Comparison of ENCODE assay signal across 8 cellular contexts in the genomic region with DNA sequence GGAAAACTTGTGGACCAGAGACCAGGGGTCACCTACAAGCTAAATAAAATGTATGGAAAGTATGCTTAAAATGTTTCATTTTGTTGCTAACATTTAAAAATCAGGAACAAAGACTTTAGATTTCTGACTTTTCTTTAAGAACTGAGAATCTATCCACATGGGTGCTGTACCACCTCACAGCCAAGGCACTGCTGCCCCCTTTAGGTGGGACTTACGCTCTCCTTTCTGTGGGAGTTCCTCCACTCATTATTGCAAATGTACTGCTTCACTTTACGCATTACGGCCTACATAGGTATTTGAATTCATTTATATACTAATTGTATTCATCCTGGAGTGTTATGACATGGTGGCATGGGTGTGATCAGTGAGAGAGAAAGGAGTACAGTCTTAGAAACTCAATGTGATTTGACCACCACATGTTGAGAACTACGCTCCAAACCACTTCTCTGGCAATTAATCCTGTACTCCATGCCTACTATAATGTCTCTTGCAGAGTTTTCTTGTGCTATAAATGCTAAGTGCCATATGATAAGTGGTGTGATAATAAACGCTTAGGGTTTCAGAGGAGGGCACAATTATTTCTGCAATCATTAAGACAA. TPM values are rescaled to one million over a fixed set of nuclear protein-coding genes. Genes with fewer than 3 reads are reported as not detected.
DNase-seq lines count a peak whose midpoint lies in the region; ATAC-seq, FAIRE-seq and TF ChIP-seq lines count a peak whose summit lies in the region.

No MANE protein-coding gene starts in this region.

- H3K36me3 ChIP-seq in keratinocyte (ENCODE audit: control insufficient read depth in 2 of 2, extremely low read depth in 1 of 2, insufficient read depth in 2 of 2, low read length in 2 of 2), result no peaks in the 10 kb centered on the region

- H3K9me3 ChIP-seq in keratinocyte (ENCODE audit: control insufficient read depth, low read depth, low read length), result no peaks in the 10 kb centered on the region

- no peak overlapping the region for H3K4me3 ChIP-seq in keratinocyte (ENCODE audit: control insufficient read depth in 2 of 3, extremely low read depth in 1 of 3, insufficient read depth in 2 of 3, low read depth in 1 of 3, low read length in 3 of 3)

- peak; percentile 16 to 20 for DNase-seq in activated CD8-positive, alpha-beta memory T cell treated with anti-CD3 and anti-CD28 coated beads for 1 hour (ENCODE audit: extremely low read depth in 1 of 2, low read depth in 1 of 2)
- no peak for DNase-seq in activated CD8-positive, alpha-beta memory T cell treated with anti-CD3 and anti-CD28 coated beads for 24 hours
- DNase-seq in RKO (ENCODE audit: low spot score) (peak; percentile 39), keratinocyte (ENCODE audit: low read depth, low spot score) (no peak), GM19239 (ENCODE audit: insufficient read length, low spot score) (no peak)
- peak; percentile 40 for DNase-seq in activated naive CD8-positive, alpha-beta T cell treated with anti-CD3 and anti-CD28 coated beads, Interleukin-2, amount 10 ng/mL, durations not matched to agents 7 days and 5 days
- DNase-seq in stimulated activated CD8-positive, alpha-beta memory T cell treated with anti-CD3 and anti-CD28 coated beads, Interleukin-15, amount 100 ng/mL, for 48 hours (ENCODE audit: low read depth in 2 of 2), result peak; percentile 8 to 18

- H3K27ac ChIP-seq in keratinocyte (ENCODE audit: control insufficient read depth, insufficient read depth, low read length), result no peak overlapping the region

- no peaks in the 10 kb centered on the region for H3K4me1 ChIP-seq in keratinocyte (ENCODE audit: control insufficient read depth, extremely low read depth, insufficient read depth, low read length)

- H3K27me3 ChIP-seq in keratinocyte (ENCODE audit: control insufficient read depth, extremely low read depth, insufficient read depth, low read length), result no peaks in the 10 kb centered on the region

- H3K4me3 Mint-ChIP-seq in activated naive CD8-positive, alpha-beta T cell treated with anti-CD3 and anti-CD28 coated beads, Interleukin-2, amount 10 ng/mL, durations not matched to agents 7 days and 5 days, result no peak overlapping the region

- no peak overlapping the region for H2AFZ ChIP-seq in keratinocyte (ENCODE audit: control insufficient read depth, low read length)

- no peaks in the 10 kb centered on the region for H4K20me1 ChIP-seq in keratinocyte (ENCODE audit: control insufficient read depth, extremely low read depth, insufficient read depth, low read length)

- no peak for FAIRE-seq in keratinocyte (lab: Jason Lieb, UNC)
- FAIRE-seq in GM19239 (lab: Jason Lieb, UNC), result no peak

- H3K4me2 ChIP-seq in keratinocyte (ENCODE audit: control insufficient read depth, extremely low read depth, insufficient read depth, low read depth, low read length), result no peak overlapping the region

- peak; percentile 37 to 79 (median 63) for TF ChIP-seq CTCF in keratinocyte (optimal IDR thresholded peaks at IDR 0.05 in 1 of 3, IDR thresholded peaks at IDR 0.05 in 1 of 3, conservative IDR thresholded peaks at IDR 0.05 in 1 of 3; ENCODE audit: extremely low read depth in 1 of 3, insufficient read depth in 2 of 3, low read length in 3 of 3)

- H3K79me2 ChIP-seq in keratinocyte (ENCODE audit: control insufficient read depth, insufficient read depth, low read length), result no peaks in the 10 kb centered on the region

- no peaks in the 10 kb centered on the region for H3K9me3 Mint-ChIP-seq in activated naive CD8-positive, alpha-beta T cell treated with anti-CD3 and anti-CD28 coated beads, Interleukin-2, amount 10 ng/mL, durations not matched to agents 7 days and 5 days

- no peaks in the 10 kb centered on the region for H3K9me1 ChIP-seq in keratinocyte (ENCODE audit: control insufficient read depth, extremely low read depth, insufficient read depth, low read length)

- peaks cover 7% of the 10 kb centered on the region for H3K27me3 Mint-ChIP-seq in activated naive CD8-positive, alpha-beta T cell treated with anti-CD3 and anti-CD28 coated beads, Interleukin-2, amount 10 ng/mL, durations not matched to agents 7 days and 5 days

- POLR2A ChIA-PET in activated naive CD8-positive, alpha-beta T cell treated with anti-CD3 and anti-CD28 coated beads, Interleukin-2, amount 10 ng/mL, durations not matched to agents 7 days and 5 days (lab: Charles Lee), result no interaction called here

- no peaks in the 10 kb centered on the region for H3K36me3 Mint-ChIP-seq in activated naive CD8-positive, alpha-beta T cell treated with anti-CD3 and anti-CD28 coated beads, Interleukin-2, amount 10 ng/mL, durations not matched to agents 7 days and 5 days

- dilution Hi-C loops in keratinocyte (cut with MboI; ENCODE audit: extremely low pct_ligation_motif_present, low sequenced_read_pairs), result no loop called here

- ATAC-seq in HG03064 (IDR thresholded peaks at IDR 0.05; ENCODE audit: low read depth, unreplicated experiment), result peak; percentile 50
- ATAC-seq in activated naive CD8-positive, alpha-beta T cell treated with anti-CD3 and anti-CD28 coated beads, Interleukin-2, amount 10 ng/mL, durations not matched to agents 7 days and 5 days (ENCODE audit: low read depth), result peak; percentile 50

- H3K4me1 Mint-ChIP-seq in activated naive CD8-positive, alpha-beta T cell treated with anti-CD3 and anti-CD28 coated beads, Interleukin-2, amount 10 ng/mL, durations not matched to agents 7 days and 5 days, result no peaks in the 10 kb centered on the region

- H3K27ac Mint-ChIP-seq in activated naive CD8-positive, alpha-beta T cell treated with anti-CD3 and anti-CD28 coated beads, Interleukin-2, amount 10 ng/mL, durations not matched to agents 7 days and 5 days, result no peak overlapping the region

- H3K9ac ChIP-seq in keratinocyte (ENCODE audit: control insufficient read depth, extremely low read depth, insufficient read depth, low read length), result no peak overlapping the region

RNA-seq across cellular contexts. Expression of gene CETN3, which starts 24.7 kb away (rescaled TPM):
- 10 to 100 TPM; 24.3 to 28.7 TPM for total RNA-seq in activated naive CD8-positive, alpha-beta T cell treated with anti-CD3 and anti-CD28 coated beads, Interleukin-2, amount 10 ng/mL, durations not matched to agents 7 days and 5 days
- 8.4 to 31.2 TPM (median 10.8 TPM) in 3 replicates for polyA plus RNA-seq in keratinocyte
- polyA plus RNA-seq in keratinocyte (2011; ENCODE audit: low read depth), result 21.4 TPM
- polyA plus RNA-seq in keratinocyte (2011; cell fraction: cytosol; rRNA removed), result 9.5 and 10.3 TPM in 2 replicates
- 4.7 and 13.8 TPM in 2 replicates for polyA plus RNA-seq in keratinocyte (2011; cell fraction: nucleus; rRNA removed)
- 22.0 and 27.9 TPM in 2 replicates for polyA plus RNA-seq in keratinocyte (2012; ENCODE audit: low replicate concordance)
- polyA minus RNA-seq in keratinocyte, result 0.63 to 0.67 TPM in 2 of 3 replicates, not detected in the other
- not detected for polyA minus RNA-seq in keratinocyte (2011; cell fraction: cytosol; rRNA and poly(A)+ RNA removed)
- polyA minus RNA-seq in keratinocyte (2011; cell fraction: nucleus; rRNA and poly(A)+ RNA removed), result 0.53 and 1.6 TPM in 2 replicates

RNA-seq across cellular contexts. Expression of gene MBLAC2, which starts 40.4 kb away (rescaled TPM):
- total RNA-seq in activated naive CD8-positive, alpha-beta T cell treated with anti-CD3 and anti-CD28 coated beads, Interleukin-2, amount 10 ng/mL, durations not matched to agents 7 days and 5 days, result 1 to 10 TPM; 7.4 to 8.3 TPM
- polyA plus RNA-seq in keratinocyte, result 2.5 to 4.6 TPM (median 3.7 TPM) in 3 replicates
- 1.4 TPM for polyA plus RNA-seq in keratinocyte (2011; ENCODE audit: low read depth)
- 2.2 and 3.6 TPM in 2 replicates for polyA plus RNA-seq in keratinocyte (2011; cell fraction: cytosol; rRNA removed)
- polyA plus RNA-seq in keratinocyte (2011; cell fraction: nucleus; rRNA removed), result 4.2 and 4.9 TPM in 2 replicates
- polyA plus RNA-seq in keratinocyte (2012; ENCODE audit: low replicate concordance), result 2.5 and 3.5 TPM in 2 replicates
- 2.3 to 4.0 TPM (median 2.4 TPM) in 3 replicates for polyA minus RNA-seq in keratinocyte
- polyA minus RNA-seq in keratinocyte (2011; cell fraction: cytosol; rRNA and poly(A)+ RNA removed), result 4.6 TPM
- polyA minus RNA-seq in keratinocyte (2011; cell fraction: nucleus; rRNA and poly(A)+ RNA removed), result 5.3 and 7.3 TPM in 2 replicates

RNA-seq across cellular contexts. Expression of gene POLR3G, which starts 40.4 kb away (rescaled TPM):
- total RNA-seq in activated naive CD8-positive, alpha-beta T cell treated with anti-CD3 and anti-CD28 coated beads, Interleukin-2, amount 10 ng/mL, durations not matched to agents 7 days and 5 days, result 1 to 10 TPM; 2.8 to 3.7 TPM
- polyA plus RNA-seq in keratinocyte, result 11.8 to 27.3 TPM (median 27.0 TPM) in 3 replicates
- 19.6 TPM for polyA plus RNA-seq in keratinocyte (2011; ENCODE audit: low read depth)
- polyA plus RNA-seq in keratinocyte (2011; cell fraction: cytosol; rRNA removed), result 26.1 and 26.4 TPM in 2 replicates
- 26.4 and 26.8 TPM in 2 replicates for polyA plus RNA-seq in keratinocyte (2011; cell fraction: nucleus; rRNA removed)
- polyA plus RNA-seq in keratinocyte (2012; ENCODE audit: low replicate concordance), result 8.5 and 20.8 TPM in 2 replicates
- 4.4 to 17.9 TPM (median 10.6 TPM) in 3 replicates for polyA minus RNA-seq in keratinocyte
- 13.6 TPM for polyA minus RNA-seq in keratinocyte (2011; cell fraction: cytosol; rRNA and poly(A)+ RNA removed)
- polyA minus RNA-seq in keratinocyte (2011; cell fraction: nucleus; rRNA and poly(A)+ RNA removed), result 3.5 and 4.6 TPM in 2 replicates

Comparison
In these comparisons a context has a peak if more than half of its experiments do, and no peak if none do; other contexts are left out.
1. DNase-seq: peak in activated CD8-positive, alpha-beta memory T cell treated with anti-CD3 and anti-CD28 coated beads for 1 hour (2 of 2), RKO (single experiment), activated naive CD8-positive, alpha-beta T cell treated with anti-CD3 and anti-CD28 coated beads, Interleukin-2, amount 10 ng/mL, durations not matched to agents 7 days and 5 days (single experiment) and stimulated activated CD8-positive, alpha-beta memory T cell treated with anti-CD3 and anti-CD28 coated beads, Interleukin-15, amount 100 ng/mL, for 48 hours (2 of 2); none in activated CD8-positive, alpha-beta memory T cell treated with anti-CD3 and anti-CD28 coated beads for 24 hours (single experiment), keratinocyte (single experiment) and GM19239 (single experiment).